Comparison of ENCODE assay signal across 8 cellular contexts in the genomic region with DNA sequence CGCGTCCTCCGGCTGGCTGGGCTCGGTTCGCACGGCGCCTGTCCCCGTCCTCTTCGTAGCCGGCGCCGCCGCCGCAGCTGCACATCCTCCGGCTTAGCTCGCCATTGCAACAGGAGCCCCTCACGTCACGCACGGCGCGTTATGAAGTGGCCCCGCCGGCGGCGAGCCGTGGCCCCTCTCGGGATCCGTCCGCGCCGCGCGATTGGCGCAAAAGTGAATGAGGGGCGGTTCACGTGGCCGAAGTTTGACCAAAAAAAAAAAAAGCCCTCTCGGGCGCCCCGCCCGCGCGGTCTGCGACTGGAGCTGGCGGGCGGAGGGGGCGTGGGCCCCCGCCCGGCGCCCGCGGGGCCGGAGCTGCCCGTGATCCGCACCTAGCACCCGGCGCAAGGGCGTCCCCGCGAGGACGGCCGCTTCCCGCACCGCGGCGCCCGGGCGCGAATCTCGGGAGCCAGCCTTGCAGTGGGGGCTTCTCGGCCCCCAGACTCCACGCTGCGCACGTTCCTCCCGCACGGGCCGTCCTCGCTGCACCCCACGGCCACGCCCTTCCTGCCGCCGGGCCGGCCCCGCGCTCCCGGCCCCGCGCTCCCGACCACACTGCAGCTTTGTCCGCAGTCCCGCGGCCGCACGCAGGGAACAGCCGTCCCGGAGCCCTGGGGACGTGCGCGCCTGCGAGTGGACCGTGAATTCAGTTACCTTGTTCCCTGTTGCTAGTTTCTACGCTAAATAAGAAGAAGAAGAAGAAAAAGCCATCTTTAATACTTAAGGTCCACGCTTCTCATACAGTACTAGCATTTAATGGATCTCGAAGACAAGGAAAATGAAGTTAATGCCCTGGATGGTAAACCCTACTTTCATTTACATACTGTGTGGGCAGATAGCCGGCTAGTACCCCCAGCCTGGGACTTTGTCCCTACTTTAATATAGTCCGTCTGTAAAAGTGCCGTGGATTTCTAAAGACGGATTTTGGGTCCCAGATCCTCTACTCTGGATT. TPM values are rescaled to one million over a fixed set of nuclear protein-coding genes. Genes with fewer than 3 reads are reported as not detected.
A peak's percentile ranks its signal among the peaks of the same experiment; 100 is the strongest.
DNase-seq lines count a peak whose midpoint lies in the region; ATAC-seq lines count a peak whose summit lies in the region.

A gene with protein sequence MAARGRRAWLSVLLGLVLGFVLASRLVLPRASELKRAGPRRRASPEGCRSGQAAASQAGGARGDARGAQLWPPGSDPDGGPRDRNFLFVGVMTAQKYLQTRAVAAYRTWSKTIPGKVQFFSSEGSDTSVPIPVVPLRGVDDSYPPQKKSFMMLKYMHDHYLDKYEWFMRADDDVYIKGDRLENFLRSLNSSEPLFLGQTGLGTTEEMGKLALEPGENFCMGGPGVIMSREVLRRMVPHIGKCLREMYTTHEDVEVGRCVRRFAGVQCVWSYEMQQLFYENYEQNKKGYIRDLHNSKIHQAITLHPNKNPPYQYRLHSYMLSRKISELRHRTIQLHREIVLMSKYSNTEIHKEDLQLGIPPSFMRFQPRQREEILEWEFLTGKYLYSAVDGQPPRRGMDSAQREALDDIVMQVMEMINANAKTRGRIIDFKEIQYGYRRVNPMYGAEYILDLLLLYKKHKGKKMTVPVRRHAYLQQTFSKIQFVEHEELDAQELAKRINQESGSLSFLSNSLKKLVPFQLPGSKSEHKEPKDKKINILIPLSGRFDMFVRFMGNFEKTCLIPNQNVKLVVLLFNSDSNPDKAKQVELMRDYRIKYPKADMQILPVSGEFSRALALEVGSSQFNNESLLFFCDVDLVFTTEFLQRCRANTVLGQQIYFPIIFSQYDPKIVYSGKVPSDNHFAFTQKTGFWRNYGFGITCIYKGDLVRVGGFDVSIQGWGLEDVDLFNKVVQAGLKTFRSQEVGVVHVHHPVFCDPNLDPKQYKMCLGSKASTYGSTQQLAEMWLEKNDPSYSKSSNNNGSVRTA (minus strand): TSS at position 219 of the 991 bp plus-strand sequence. CDS start 592 bp downstream, outside the sequence.

- ATAC-seq in GM18519 (IDR thresholded peaks at IDR 0.05; ENCODE audit: low FRiP score, unreplicated experiment) (peak; percentile 62), HG03045 (IDR thresholded peaks at IDR 0.05; ENCODE audit: unreplicated experiment) (peak; percentile 70)

- peak; percentile 67 for DNase-seq in A172 (ENCODE audit: low spot score)
- peak; percentile 42 for DNase-seq in NCI-H2196 treated with DMSO at 0.1 percent for 48 hours (lab: John Stamatoyannopoulos, UW; ENCODE audit: unreplicated experiment)
- DNase-seq in activated CD4-positive, CD25-positive, alpha-beta regulatory T cell (lab: John Stamatoyannopoulos, UW) = peak; percentile 60 to 76 (median 71)
- peak in 59 of 61 donors; percentile 39 to 92 (median 83) for DNase-seq in caudate nucleus (lab: John Stamatoyannopoulos, UW)
- DNase-seq in islet precursor cell = peak; percentile 91
- DNase-seq in stimulated activated CD4-positive, alpha-beta T cell treated with anti-CD3 and anti-CD28 coated beads, Interleukin-12 subunit alpha, Interleukin-12 subunit beta, amount 100 ng/mL, for 4 hours = peak; percentile 80

- H3K27ac ChIP-seq in caudate nucleus (ENCODE audit: low read depth, low read length) = peak within 1 kb of the TSS; percentile 62

RNA-seq across cellular contexts. Expression of the gene that starts here (rescaled TPM):
- 21.9 and 22.4 TPM in 2 replicates for total RNA-seq in A172 (2014; rRNA removed; shearing (Covaris generic))

Comparison
In these comparisons a context has a peak if more than half of its experiments do, and no peak if none do; other contexts are left out.
1. Peak in every context shown above with its lines: DNase-seq, ATAC-seq and H3K27ac ChIP-seq.